1 cellular context compared by ENCODE assay signal in genomic region chr20:9660236-9660868, GRCh38.
A peak's percentile ranks its signal among the peaks of the same experiment; 100 is the strongest.
TF ChIP-seq lines count a peak whose summit lies in the region.

No MANE protein-coding gene starts in this region.

TF ChIP-seq in HepG2, 621 proteins besides CTCF, POLR2A, EP300 and RAD21 (continued from another document and continues in another):
- TF ChIP-seq MLXIP (CRISPR knock-in tag; IDR thresholded peaks at IDR 0.05; ENCODE audit: borderline replicate concordance) = peak; percentile 70; the same call in 1 of the 2 replicates
- no peak for TF ChIP-seq THAP9 (CRISPR knock-in tag; IDR thresholded peaks at IDR 0.05; ENCODE audit: borderline replicate concordance)
- TF ChIP-seq GABPA (IDR thresholded peaks at IDR 0.05; ENCODE audit: low read depth, low read length) = no peak
- no peak for TF ChIP-seq GABPA (CRISPR knock-in tag; IDR thresholded peaks at IDR 0.05; ENCODE audit: low read depth)
- no peak for TF ChIP-seq FOXO4 (CRISPR knock-in tag; conservative IDR thresholded peaks at IDR 0.05)
- TF ChIP-seq SMYD3 (CRISPR knock-in tag; IDR thresholded peaks at IDR 0.05) = no peak
- TF ChIP-seq SMAD3 (CRISPR knock-in tag; IDR thresholded peaks at IDR 0.05) = peak; percentile 66; the same call in 1 of the 2 replicates
- no peak for TF ChIP-seq HMG20B (CRISPR knock-in tag; conservative IDR thresholded peaks at IDR 0.05)
- no peak for TF ChIP-seq ZNF24 (IDR thresholded peaks at IDR 0.05)
- no peak for TF ChIP-seq CBX2 (IDR thresholded peaks at IDR 0.05; ENCODE audit: low read depth, low read length)
- no peak for TF ChIP-seq CBX2 (CRISPR knock-in tag; IDR thresholded peaks at IDR 0.05; ENCODE audit: low read depth)
- TF ChIP-seq WIZ (CRISPR knock-in tag; IDR thresholded peaks at IDR 0.05) = peak; percentile 89; the same call in 1 of the 2 replicates
- TF ChIP-seq ZNF792 (CRISPR knock-in tag; IDR thresholded peaks at IDR 0.05) = peak; percentile 69
- no peak for TF ChIP-seq CREBL2 (CRISPR knock-in tag; IDR thresholded peaks at IDR 0.05; ENCODE audit: borderline replicate concordance)
- TF ChIP-seq NR1H2 (CRISPR knock-in tag; IDR thresholded peaks at IDR 0.05; ENCODE audit: borderline replicate concordance, low read depth) = no peak
- peak; percentile 96 for TF ChIP-seq MIER2 (CRISPR knock-in tag; IDR thresholded peaks at IDR 0.05)
- TF ChIP-seq IRF1 (CRISPR knock-in tag; IDR thresholded peaks at IDR 0.05; ENCODE audit: low read depth) = no peak
- TF ChIP-seq ZNF850 (CRISPR knock-in tag; conservative IDR thresholded peaks at IDR 0.05) = no peak
- peak; percentile 89; the same call in 1 of the 2 replicates for TF ChIP-seq ZSCAN12 (CRISPR knock-in tag; IDR thresholded peaks at IDR 0.05)
- no peak for TF ChIP-seq ZNF337 (CRISPR knock-in tag; IDR thresholded peaks at IDR 0.05; ENCODE audit: borderline replicate concordance, low read depth)
- peak; percentile 66; the same call in 1 of the 2 replicates for TF ChIP-seq HOXA5 (CRISPR knock-in tag; IDR thresholded peaks at IDR 0.05)
- TF ChIP-seq ZBTB43 (CRISPR knock-in tag; conservative IDR thresholded peaks at IDR 0.05) = peak; percentile 52; the same call in 1 of the 2 replicates
- 0 out of 2 replicates have a peak, but pooled peaks have one; percentile 22 for TF ChIP-seq SAP130 (CRISPR knock-in tag; IDR thresholded peaks at IDR 0.05; ENCODE audit: low read depth)
- TF ChIP-seq ZHX2 (IDR thresholded peaks at IDR 0.05; ENCODE audit: low read depth) = no peak
- 0 out of 2 replicates have a peak, but pooled peaks have one; percentile 41 for TF ChIP-seq ZHX2 (CRISPR knock-in tag; IDR thresholded peaks at IDR 0.05; ENCODE audit: borderline replicate concordance)
- TF ChIP-seq ZC3H13 (CRISPR knock-in tag; IDR thresholded peaks at IDR 0.05) = no peak
- 0 out of 2 replicates have a peak, but pooled peaks have one; percentile 20 for TF ChIP-seq KAT8 (CRISPR knock-in tag; IDR thresholded peaks at IDR 0.05)
- no peak for TF ChIP-seq LBX2 (CRISPR knock-in tag; IDR thresholded peaks at IDR 0.05; ENCODE audit: borderline replicate concordance)
- TF ChIP-seq ZNF83 (CRISPR knock-in tag; IDR thresholded peaks at IDR 0.05; ENCODE audit: borderline replicate concordance) = no peak
- no peak for TF ChIP-seq U2AF2 (IDR thresholded peaks at IDR 0.05; ENCODE audit: low read depth, low read length)
- no peak for TF ChIP-seq PAWR (CRISPR knock-in tag; IDR thresholded peaks at IDR 0.05; ENCODE audit: borderline replicate concordance)
- peak; percentile 65; the same call in 1 of the 2 replicates for TF ChIP-seq PRDM4 (CRISPR knock-in tag; IDR thresholded peaks at IDR 0.05; ENCODE audit: borderline replicate concordance)
- no peak for TF ChIP-seq ZBTB46 (CRISPR knock-in tag; IDR thresholded peaks at IDR 0.05; ENCODE audit: borderline replicate concordance)
- no peak for TF ChIP-seq ZNF333 (CRISPR knock-in tag; IDR thresholded peaks at IDR 0.05; ENCODE audit: borderline replicate concordance)
- TF ChIP-seq MIXL1 (CRISPR knock-in tag; IDR thresholded peaks at IDR 0.05) = 0 out of 2 replicates have a peak, but pooled peaks have one; percentile 18
- no peak for TF ChIP-seq MTA1 (CRISPR knock-in tag; IDR thresholded peaks at IDR 0.05; ENCODE audit: borderline replicate concordance)
